In the genomic region with DNA sequence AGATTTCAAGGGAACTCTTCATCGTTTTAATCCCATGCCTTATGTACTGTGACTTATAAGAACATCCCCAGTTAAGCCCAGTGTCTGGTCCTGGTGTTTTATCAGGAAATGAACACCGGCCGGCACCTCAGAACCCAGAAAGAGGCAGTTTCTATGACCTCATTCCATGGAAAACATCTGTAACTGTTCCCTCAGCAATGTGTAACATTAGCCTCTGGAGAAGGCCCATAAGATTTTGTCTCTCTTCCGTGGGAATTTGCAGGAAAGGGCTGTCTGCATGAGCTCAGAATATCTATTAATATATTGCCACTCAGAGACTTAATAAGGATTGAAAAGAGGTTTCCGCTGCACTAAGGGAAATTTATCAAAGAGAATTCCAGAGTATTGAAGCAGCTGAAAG, we compare ENCODE assay signal across 1 cellular context.
TF ChIP-seq lines count a peak whose summit lies in the region.

No MANE protein-coding gene starts in this region.

TF ChIP-seq in SK-N-SH, 30 proteins besides CTCF, POLR2A, EP300 and RAD21:
- no peak for TF ChIP-seq RCOR1 (IDR thresholded peaks at IDR 0.05; ENCODE audit: low read length)
- TF ChIP-seq, protein P1, sequence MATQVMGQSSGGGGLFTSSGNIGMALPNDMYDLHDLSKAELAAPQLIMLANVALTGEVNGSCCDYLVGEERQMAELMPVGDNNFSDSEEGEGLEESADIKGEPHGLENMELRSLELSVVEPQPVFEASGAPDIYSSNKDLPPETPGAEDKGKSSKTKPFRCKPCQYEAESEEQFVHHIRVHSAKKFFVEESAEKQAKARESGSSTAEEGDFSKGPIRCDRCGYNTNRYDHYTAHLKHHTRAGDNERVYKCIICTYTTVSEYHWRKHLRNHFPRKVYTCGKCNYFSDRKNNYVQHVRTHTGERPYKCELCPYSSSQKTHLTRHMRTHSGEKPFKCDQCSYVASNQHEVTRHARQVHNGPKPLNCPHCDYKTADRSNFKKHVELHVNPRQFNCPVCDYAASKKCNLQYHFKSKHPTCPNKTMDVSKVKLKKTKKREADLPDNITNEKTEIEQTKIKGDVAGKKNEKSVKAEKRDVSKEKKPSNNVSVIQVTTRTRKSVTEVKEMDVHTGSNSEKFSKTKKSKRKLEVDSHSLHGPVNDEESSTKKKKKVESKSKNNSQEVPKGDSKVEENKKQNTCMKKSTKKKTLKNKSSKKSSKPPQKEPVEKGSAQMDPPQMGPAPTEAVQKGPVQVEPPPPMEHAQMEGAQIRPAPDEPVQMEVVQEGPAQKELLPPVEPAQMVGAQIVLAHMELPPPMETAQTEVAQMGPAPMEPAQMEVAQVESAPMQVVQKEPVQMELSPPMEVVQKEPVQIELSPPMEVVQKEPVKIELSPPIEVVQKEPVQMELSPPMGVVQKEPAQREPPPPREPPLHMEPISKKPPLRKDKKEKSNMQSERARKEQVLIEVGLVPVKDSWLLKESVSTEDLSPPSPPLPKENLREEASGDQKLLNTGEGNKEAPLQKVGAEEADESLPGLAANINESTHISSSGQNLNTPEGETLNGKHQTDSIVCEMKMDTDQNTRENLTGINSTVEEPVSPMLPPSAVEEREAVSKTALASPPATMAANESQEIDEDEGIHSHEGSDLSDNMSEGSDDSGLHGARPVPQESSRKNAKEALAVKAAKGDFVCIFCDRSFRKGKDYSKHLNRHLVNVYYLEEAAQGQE (IDR thresholded peaks at IDR 0.05; ENCODE audit: low read depth, low read length): no peak
- TF ChIP-seq, protein P2, sequence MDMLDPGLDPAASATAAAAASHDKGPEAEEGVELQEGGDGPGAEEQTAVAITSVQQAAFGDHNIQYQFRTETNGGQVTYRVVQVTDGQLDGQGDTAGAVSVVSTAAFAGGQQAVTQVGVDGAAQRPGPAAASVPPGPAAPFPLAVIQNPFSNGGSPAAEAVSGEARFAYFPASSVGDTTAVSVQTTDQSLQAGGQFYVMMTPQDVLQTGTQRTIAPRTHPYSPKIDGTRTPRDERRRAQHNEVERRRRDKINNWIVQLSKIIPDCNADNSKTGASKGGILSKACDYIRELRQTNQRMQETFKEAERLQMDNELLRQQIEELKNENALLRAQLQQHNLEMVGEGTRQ (IDR thresholded peaks at IDR 0.05; ENCODE audit: borderline replicate concordance, low read depth, low read length): no peak
- TF ChIP-seq JUND (IDR thresholded peaks at IDR 0.05): no peak
- TF ChIP-seq SIN3A (IDR thresholded peaks at IDR 0.05; ENCODE audit: borderline replicate concordance, low read depth, low read length): no peak
- TF ChIP-seq NFIC (IDR thresholded peaks at IDR 0.05; ENCODE audit: borderline replicate concordance): no peak
- TF ChIP-seq NRF1 (IDR thresholded peaks at IDR 0.05; ENCODE audit: low read depth, low read length): no peak
TF ChIP-seq in SK-N-SH: peak in this region for 0.
